In genomic region chr1:91851130-91852010, GRCh38 we compare ENCODE assay signal across 1 cellular context.
TF ChIP-seq lines count a peak whose summit lies in the region.

No MANE protein-coding gene starts in this region.

TF ChIP-seq in GM23338, 12 proteins besides CTCF, POLR2A, EP300 and RAD21 (continued from another document):
- TF ChIP-seq EZH2phosphoT487 (IDR thresholded peaks at IDR 0.05; ENCODE audit: unreplicated experiment) (no peak), REST (IDR thresholded peaks at IDR 0.05; ENCODE audit: unreplicated experiment) (no peak), ETS1 (IDR thresholded peaks at IDR 0.05) (no peak), ZNF114 (CRISPR knock-in tag; IDR thresholded peaks at IDR 0.05) (no peak), CREB1 (CRISPR knock-in tag; IDR thresholded peaks at IDR 0.05; ENCODE audit: low read depth) (no peak), POLR2AphosphoS5 (IDR thresholded peaks at IDR 0.05; ENCODE audit: low read depth) (no peak), STAT1 (IDR thresholded peaks at IDR 0.05; ENCODE audit: unreplicated experiment) (no peak), JUNB (IDR thresholded peaks at IDR 0.05; ENCODE audit: unreplicated experiment) (no peak)
